In genomic region chr2:64018715-64019082, GRCh38 we compare ENCODE assay signal across 8 cellular contexts. TPM values are rescaled to one million over a fixed set of nuclear protein-coding genes. Genes with fewer than 3 reads are reported as not detected.
DNase-seq lines count a peak whose midpoint lies in the region; ATAC-seq and TF ChIP-seq lines count a peak whose summit lies in the region.

No MANE protein-coding gene starts in this region.

- no peaks in the 10 kb centered on the region for H3K27me3 ChIP-seq in DND-41 (ENCODE audit: insufficient read depth, low read length, poor library complexity)
- H3K27me3 ChIP-seq in vagina, result no peaks in the 10 kb centered on the region

- H3K9me3 Mint-ChIP-seq in WTC11, result no peaks in the 10 kb centered on the region
- H3K9me3 Mint-ChIP-seq in natural killer cell, result no peaks in the 10 kb centered on the region

- H2AFZ ChIP-seq in DND-41 (ENCODE audit: low read depth, low read length), result peak overlapping the region; percentile 97

- CTCF ChIA-PET in WTC11 (lab: Charles Lee), result interaction anchor here (0.6 to 1.3 kb wide), 4 partner anchors 8 to 452 kb away, joined by 3 to 6 read pairs (median 4); no protein-coding TSS in a partner anchor

- intact Hi-C loops in natural killer cell (cut with micrococcal nuclease) (loop anchor here (2.0 to 5.0 kb wide), 2 partner anchors 18 to 124 kb away; partner anchors contain the start of gene PELI1), vagina (cut with DNase I) (no loop called here)

- H3K27me3 Mint-ChIP-seq in WTC11 (ENCODE audit: low read depth) (no peaks in the 10 kb centered on the region), natural killer cell (ENCODE audit: low read depth in 2 of 2) (no peaks in the 10 kb centered on the region)

- H3K27ac ChIP-seq in DND-41 (ENCODE audit: low read length), result peak overlapping the region; percentile 87
- H3K27ac ChIP-seq in vagina, result peak overlapping the region; percentile 98

- ATAC-seq in DND-41 (ENCODE audit: insufficient read depth, low read depth), result peak; percentile 60
- ATAC-seq in GM21367 (IDR thresholded peaks at IDR 0.05; ENCODE audit: unreplicated experiment), result peak; percentile 36
- peak; percentile 44 for ATAC-seq in WTC11
- no peak for ATAC-seq in natural killer cell

- peak; percentile 59 for DNase-seq in DND-41
- DNase-seq in HT1080 (ENCODE audit: low read depth), result peak; percentile 58
- no peak for DNase-seq in WTC11 (ENCODE audit: low spot score)
- DNase-seq in fibroblast of gingiva (ENCODE audit: low read depth), result peak; percentile 39
- DNase-seq in natural killer cell, result no peak
- no peak for DNase-seq in vagina (ENCODE audit: extremely low spot score in 2 of 2)
- DNase-seq in amniotic stem cell (lab: John Stamatoyannopoulos, UW), result no peak

- H3K9ac ChIP-seq in DND-41 (ENCODE audit: low read depth, low read length), result peak overlapping the region; percentile 72

- POLR2A ChIA-PET in WTC11 (lab: Charles Lee), result no interaction called here

- no peaks in the 10 kb centered on the region for H3K36me3 ChIP-seq in DND-41 (ENCODE audit: insufficient read depth, low read length)
- H3K36me3 ChIP-seq in vagina, result no peaks in the 10 kb centered on the region

- H3K4me2 ChIP-seq in DND-41 (ENCODE audit: insufficient read depth, low read length), result peak overlapping the region; percentile 59

- peaks cover 3% of the 10 kb centered on the region; the same call in 1 of the 2 replicates for H4K20me1 ChIP-seq in DND-41 (ENCODE audit: insufficient read depth, low read length)

- H3K9me3 ChIP-seq in DND-41 (ENCODE audit: insufficient read depth, low read length, severe bottlenecking) (no peaks in the 10 kb centered on the region), vagina (no peaks in the 10 kb centered on the region)

- TF ChIP-seq CTCF in DND-41 (IDR thresholded peaks at IDR 0.05; ENCODE audit: borderline replicate concordance, extremely low read depth, low read length, poor library complexity, severe bottlenecking) (no peak), WTC11 (IDR thresholded peaks at IDR 0.05) (no peak), natural killer cell (IDR thresholded peaks at IDR 0.05) (no peak), vagina (IDR thresholded peaks at IDR 0.05) (no peak)

- no peak for TF ChIP-seq POLR2A in vagina (IDR thresholded peaks at IDR 0.05)

- H3K79me2 ChIP-seq in DND-41 (ENCODE audit: insufficient read depth, low read length), result peaks cover 61% of the 10 kb centered on the region

- H3K4me3 Mint-ChIP-seq in WTC11 (peak overlapping the region; percentile 97), natural killer cell (peak overlapping the region; percentile 100)

- peak overlapping the region; percentile 62 to 70 for H3K4me3 ChIP-seq in DND-41 (ENCODE audit: low read depth in 1 of 2, low read length in 2 of 2)
- peak overlapping the region; percentile 76 to 97 for H3K4me3 ChIP-seq in vagina

- H3K4me1 Mint-ChIP-seq in WTC11 (peaks cover 22% of the 10 kb centered on the region), natural killer cell (peaks cover 28 to 30% of the 10 kb centered on the region in 2 donors)

- no peaks in the 10 kb centered on the region for H3K36me3 Mint-ChIP-seq in WTC11
- H3K36me3 Mint-ChIP-seq in natural killer cell, result peaks cover 8% of the 10 kb centered on the region

- H3K4me1 ChIP-seq in DND-41 (ENCODE audit: insufficient read depth, low read length), result peaks cover 41% of the 10 kb centered on the region
- peaks cover 55% of the 10 kb centered on the region for H3K4me1 ChIP-seq in vagina

- H3K27ac Mint-ChIP-seq in WTC11 (peak overlapping the region; percentile 96), natural killer cell (peak overlapping the region; percentile 92 to 95)

TF ChIP-seq in WTC11, 78 proteins besides CTCF, POLR2A, EP300 and RAD21:
- TF ChIP-seq ZNF416 (CRISPR knock-in tag; IDR thresholded peaks at IDR 0.05) (no peak), GTF2I (CRISPR knock-in tag; conservative IDR thresholded peaks at IDR 0.05) (no peak), MYBL2 (CRISPR knock-in tag; IDR thresholded peaks at IDR 0.05) (no peak)

RNA-seq across cellular contexts. Expression of gene VPS54, which starts 0.5 kb away (rescaled TPM):
- 9.8 TPM in 2 replicates for total RNA-seq in HT1080 (2014; rRNA removed; shearing (Covaris generic))
- polyA plus RNA-seq in HT1080 (2015; cell fraction: cytosol; rRNA removed), result 9.8 and 10.6 TPM in 2 replicates
- polyA plus RNA-seq in HT1080 (2015; cell fraction: nucleus; rRNA removed), result 11.1 and 13.4 TPM in 2 replicates
- total RNA-seq in WTC11 (2021), result 12.4 to 14.6 TPM (median 13.5 TPM) in 3 replicates
- total RNA-seq in natural killer cell, result 10 to 100 TPM; 12.1 to 17.3 (median 13.5) TPM
- 22.3 TPM for total RNA-seq in vagina

Comparison
In these comparisons a context has a peak if more than half of its experiments do, and no peak if none do; other contexts are left out.
1. ATAC-seq: peak in DND-41 (single experiment), GM21367 (single experiment) and WTC11 (single experiment); none in natural killer cell (0 of 3).
2. DNase-seq: peak in DND-41 (single experiment), HT1080 (single experiment) and fibroblast of gingiva (single experiment); none in WTC11 (single experiment), natural killer cell (single experiment), vagina (0 of 2) and amniotic stem cell (single experiment).